Comparison of ENCODE assay signal across 17 cellular contexts in genomic region chr15:67072442-67072841, GRCh38. TPM values are rescaled to one million over a fixed set of nuclear protein-coding genes. Genes with fewer than 3 reads are reported as not detected.
DNase-seq lines count a peak whose midpoint lies in the region; ATAC-seq and TF ChIP-seq lines count a peak whose summit lies in the region.
"Had no signal": no experiment of that assay in that cellular context is flagged by ENCODE, and none has a peak within 500 bp of the region (broad histone marks: within the 10 kb centered on the region; RNA-seq: fewer than 3 reads in every experiment).

No MANE protein-coding gene starts in this region.

- DNase-seq in CD4-positive, alpha-beta memory T cell = no peak
- DNase-seq in HFFc6 (no peak), natural killer cell (no peak), DMS 273 treated with DMSO at 0.1 percent for 48 hours (lab: John Stamatoyannopoulos, UW) (no peak), MCF 10A (ENCODE audit: unreplicated experiment) (no peak), NCI-H1694 (lab: John Stamatoyannopoulos, UW) (no peak)
- no peak for DNase-seq in activated T-helper 1 cell treated with anti-CD3 and anti-CD28 coated beads, Interleukin-12 subunit alpha, Interleukin-12 subunit beta, Interleukin-2, Interleukin-4 antibody, amounts not matched to agents 30 ng/mL and 10 ng/mL and 1 ng/mL, durations not matched to agents 14 hours and 24 hours and 36 hours (ENCODE audit: low spot score)
- DNase-seq: amygdala; left cardiac atrium; MM.1S; NCI-H2029 treated with DMSO at 0.1 percent for 48 hours; NCI-H69; SHP77; stimulated activated CD4-positive, alpha-beta T cell treated with anti-CD3 and anti-CD28 coated beads, Interleukin-4, amount 100 ng/mL, for 24 hours; uterus had no signal

- H3K4me3 ChIP-seq in CD4-positive, alpha-beta memory T cell (ENCODE audit: low read length in 2 of 2) = peak overlapping the region in 1 of 2 donors; percentile 9
- H3K4me3 ChIP-seq: right atrium auricular region, uterus had no signal

- BruUV-seq in MCF 10A (replicated peaks; lab: Mats Ljungman, UMichigan) = no TSS peak

- POLR2A ChIA-PET in CD4-positive, alpha-beta memory T cell (lab: Charles Lee; ENCODE audit: partially characterized antibody) = interaction anchor here (0.8 to 14.0 kb wide), 5 partner anchors 11 to 182 kb away, joined by 3 to 382 read pairs (median 4); partner anchors contain the start of genes AAGAB and IQCH
- POLR2A ChIA-PET in MCF 10A (lab: Yijun Ruan, JAX) = interaction anchor here (1.0 to 1.2 kb wide), 2 partner anchors 9 to 26 kb away, joined by 3 read pairs; no protein-coding TSS in a partner anchor

- no peaks in the 10 kb centered on the region for H3K27me3 ChIP-seq in CD4-positive, alpha-beta memory T cell (ENCODE audit: insufficient read depth, low read length)
- H3K27me3 ChIP-seq: right atrium auricular region, uterus had no signal

- peak overlapping the region; percentile 61 to 93 (median 71) for H3K27ac Mint-ChIP-seq in CD4-positive, alpha-beta memory T cell
- H3K27ac Mint-ChIP-seq in HFFc6 (peak overlapping the region; percentile 9; the same call in 1 of the 2 replicates), natural killer cell (peak overlapping the region; percentile 76 to 80), MCF 10A (ENCODE audit: low read depth, unreplicated experiment) (no peak overlapping the region)
- H3K27ac Mint-ChIP-seq in activated T-helper 1 cell treated with anti-CD3 and anti-CD28 coated beads, Interleukin-12 subunit alpha, Interleukin-12 subunit beta, Interleukin-2, Interleukin-4 antibody, amounts not matched to agents 30 ng/mL and 10 ng/mL and 1 ng/mL, durations not matched to agents 14 hours and 24 hours and 36 hours = peak overlapping the region; percentile 88

- H3K36me3 ChIP-seq in CD4-positive, alpha-beta memory T cell (ENCODE audit: insufficient read depth, low read length) = peaks cover 7% of the 10 kb centered on the region
- H3K36me3 ChIP-seq: uterus had no signal

- no peaks in the 10 kb centered on the region for H3K27me3 Mint-ChIP-seq in CD4-positive, alpha-beta memory T cell
- H3K27me3 Mint-ChIP-seq in HFFc6 (ENCODE audit: insufficient read depth) = peaks cover 15% of the 10 kb centered on the region
- no peaks in the 10 kb centered on the region for H3K27me3 Mint-ChIP-seq in activated T-helper 1 cell treated with anti-CD3 and anti-CD28 coated beads, Interleukin-12 subunit alpha, Interleukin-12 subunit beta, Interleukin-2, Interleukin-4 antibody, amounts not matched to agents 30 ng/mL and 10 ng/mL and 1 ng/mL, durations not matched to agents 14 hours and 24 hours and 36 hours (ENCODE audit: insufficient read depth)
- no peaks in the 10 kb centered on the region for H3K27me3 Mint-ChIP-seq in natural killer cell (ENCODE audit: low read depth in 2 of 2)
- no peaks in the 10 kb centered on the region for H3K27me3 Mint-ChIP-seq in MCF 10A (ENCODE audit: insufficient read depth, unreplicated experiment)

- peak overlapping the region in 7 of 8 donors; percentile 21 to 92 (median 70) for H3K4me3 Mint-ChIP-seq in CD4-positive, alpha-beta memory T cell
- H3K4me3 Mint-ChIP-seq in HFFc6 (peak overlapping the region; percentile 39; the same call in 1 of the 2 replicates), natural killer cell (no peak overlapping the region), MCF 10A (ENCODE audit: unreplicated experiment) (no peak overlapping the region)
- peak overlapping the region; percentile 74 for H3K4me3 Mint-ChIP-seq in activated T-helper 1 cell treated with anti-CD3 and anti-CD28 coated beads, Interleukin-12 subunit alpha, Interleukin-12 subunit beta, Interleukin-2, Interleukin-4 antibody, amounts not matched to agents 30 ng/mL and 10 ng/mL and 1 ng/mL, durations not matched to agents 14 hours and 24 hours and 36 hours

- intact Hi-C loops in CD4-positive, alpha-beta memory T cell (cut with micrococcal nuclease) = no loop called here
- intact Hi-C loops in activated T-helper 1 cell treated with anti-CD3 and anti-CD28 coated beads, Interleukin-12 subunit alpha, Interleukin-12 subunit beta, Interleukin-2, Interleukin-4 antibody, amounts not matched to agents 30 ng/mL and 10 ng/mL and 1 ng/mL, durations not matched to agents 14 hours and 24 hours and 36 hours (cut with micrococcal nuclease) = no loop called here
- intact Hi-C loops in natural killer cell (cut with micrococcal nuclease) = no loop called here
- intact Hi-C loops in MCF 10A (cut with micrococcal nuclease) = no loop called here

- H3K27ac ChIP-seq in CD4-positive, alpha-beta memory T cell (ENCODE audit: low read depth, low read length) = peak overlapping the region; percentile 36
- H3K27ac ChIP-seq: right atrium auricular region, uterus had no signal

- no peaks in the 10 kb centered on the region for H3K9me3 ChIP-seq in CD4-positive, alpha-beta memory T cell (ENCODE audit: control insufficient read depth in 1 of 2, low read length in 2 of 2)
- H3K9me3 ChIP-seq: right atrium auricular region, uterus had no signal

- H3K4me1 Mint-ChIP-seq in CD4-positive, alpha-beta memory T cell = peaks cover 72 to 95% (median 83%) of the 10 kb centered on the region in 4 donors
- H3K4me1 Mint-ChIP-seq in HFFc6 (ENCODE audit: low read depth) = peaks cover 93% of the 10 kb centered on the region
- H3K4me1 Mint-ChIP-seq in activated T-helper 1 cell treated with anti-CD3 and anti-CD28 coated beads, Interleukin-12 subunit alpha, Interleukin-12 subunit beta, Interleukin-2, Interleukin-4 antibody, amounts not matched to agents 30 ng/mL and 10 ng/mL and 1 ng/mL, durations not matched to agents 14 hours and 24 hours and 36 hours (ENCODE audit: low read depth) = peaks cover 89% of the 10 kb centered on the region
- H3K4me1 Mint-ChIP-seq in natural killer cell = peaks cover 65 to 72% of the 10 kb centered on the region in 2 donors
- H3K4me1 Mint-ChIP-seq in MCF 10A (ENCODE audit: insufficient read depth, unreplicated experiment) = peaks cover 53% of the 10 kb centered on the region

- TF ChIP-seq CTCF in HFFc6 (IDR thresholded peaks at IDR 0.05) = no peak
- no peak for TF ChIP-seq CTCF in natural killer cell (IDR thresholded peaks at IDR 0.05)
- TF ChIP-seq CTCF in MCF 10A (IDR thresholded peaks at IDR 0.05; ENCODE audit: unreplicated experiment) = no peak

- H3K4me1 ChIP-seq in CD4-positive, alpha-beta memory T cell (ENCODE audit: insufficient read depth, low read length) = peaks cover 100% of the 10 kb centered on the region

- ATAC-seq in natural killer cell = no peak
- ATAC-seq: left cardiac atrium had no signal

- H3K36me3 Mint-ChIP-seq in CD4-positive, alpha-beta memory T cell = peaks cover 28 to 47% of the 10 kb centered on the region in 2 donors
- H3K36me3 Mint-ChIP-seq in HFFc6 (ENCODE audit: low read depth) (peaks cover 84% of the 10 kb centered on the region), natural killer cell (no peaks in the 10 kb centered on the region), MCF 10A (ENCODE audit: insufficient read depth, unreplicated experiment) (no peaks in the 10 kb centered on the region)
- H3K36me3 Mint-ChIP-seq in activated T-helper 1 cell treated with anti-CD3 and anti-CD28 coated beads, Interleukin-12 subunit alpha, Interleukin-12 subunit beta, Interleukin-2, Interleukin-4 antibody, amounts not matched to agents 30 ng/mL and 10 ng/mL and 1 ng/mL, durations not matched to agents 14 hours and 24 hours and 36 hours (ENCODE audit: low read depth) = peaks cover 60% of the 10 kb centered on the region

- CTCF ChIA-PET in CD4-positive, alpha-beta memory T cell (lab: Charles Lee; ENCODE audit: partially characterized antibody) = interaction anchor here (1.2 to 8.3 kb wide), 3 partner anchors 9 to 46 kb away, joined by 3 to 71 read pairs (median 37); no protein-coding TSS in a partner anchor
- CTCF ChIA-PET in MCF 10A (lab: Yijun Ruan, JAX) = interaction anchor here (0.9 kb wide), 1 partner anchor 232 kb away, joined by 4 read pairs; no protein-coding TSS in a partner anchor

- peaks cover 0 to 3% (median 0%) of the 10 kb centered on the region in 8 donors for H3K9me3 Mint-ChIP-seq in CD4-positive, alpha-beta memory T cell
- no peaks in the 10 kb centered on the region for H3K9me3 Mint-ChIP-seq in HFFc6
- H3K9me3 Mint-ChIP-seq in activated T-helper 1 cell treated with anti-CD3 and anti-CD28 coated beads, Interleukin-12 subunit alpha, Interleukin-12 subunit beta, Interleukin-2, Interleukin-4 antibody, amounts not matched to agents 30 ng/mL and 10 ng/mL and 1 ng/mL, durations not matched to agents 14 hours and 24 hours and 36 hours = no peaks in the 10 kb centered on the region
- H3K9me3 Mint-ChIP-seq in natural killer cell = no peaks in the 10 kb centered on the region
- no peaks in the 10 kb centered on the region for H3K9me3 Mint-ChIP-seq in MCF 10A (ENCODE audit: unreplicated experiment)
- H3K9me3 Mint-ChIP-seq: nephron had no signal

RNA-seq across cellular contexts. Expression of gene SMAD3, which starts 7.0 kb away (rescaled TPM):
- 100 to 1,000 TPM; 189 to 197 TPM for total RNA-seq in CD4-positive, alpha-beta memory T cell
- 10 to 100 TPM; 14.6 to 31.9 TPM for polyA plus RNA-seq in CD4-positive, alpha-beta memory T cell
- 100 to 1,000 TPM in 4 of 6 experiments, 10 to 100 TPM in 2; 54.3 to 132 (median 118) TPM for total RNA-seq in HFFc6 (2021; fragmentation: NEBNext Ultra II Directional; extraction: Animal tissue kit (Norgen Biotek cat#: 25700))
- 80.2 and 80.4 TPM in 2 replicates for total RNA-seq in activated T-helper 1 cell treated with anti-CD3 and anti-CD28 coated beads, Interleukin-12 subunit alpha, Interleukin-12 subunit beta, Interleukin-2, Interleukin-4 antibody, amounts not matched to agents 30 ng/mL and 10 ng/mL and 1 ng/mL, durations not matched to agents 14 hours and 24 hours and 36 hours
- total RNA-seq in natural killer cell = 10 to 100 TPM; 47.1 to 72.6 (median 63.0) TPM
- total RNA-seq in MCF 10A (2022) = 19.9 and 26.1 TPM in 2 replicates

Comparison
In these comparisons a context has a peak if more than half of its experiments do, and no peak if none do; other contexts are left out.
1. H3K4me3 Mint-ChIP-seq: peak in CD4-positive, alpha-beta memory T cell (7 of 8), HFFc6 (single experiment) and activated T-helper 1 cell treated with anti-CD3 and anti-CD28 coated beads, Interleukin-12 subunit alpha, Interleukin-12 subunit beta, Interleukin-2, Interleukin-4 antibody, amounts not matched to agents 30 ng/mL and 10 ng/mL and 1 ng/mL, durations not matched to agents 14 hours and 24 hours and 36 hours (single experiment); none in natural killer cell (single experiment) and MCF 10A (single experiment).